Comparison of ENCODE assay signal across 1 cellular context in the genomic region with DNA sequence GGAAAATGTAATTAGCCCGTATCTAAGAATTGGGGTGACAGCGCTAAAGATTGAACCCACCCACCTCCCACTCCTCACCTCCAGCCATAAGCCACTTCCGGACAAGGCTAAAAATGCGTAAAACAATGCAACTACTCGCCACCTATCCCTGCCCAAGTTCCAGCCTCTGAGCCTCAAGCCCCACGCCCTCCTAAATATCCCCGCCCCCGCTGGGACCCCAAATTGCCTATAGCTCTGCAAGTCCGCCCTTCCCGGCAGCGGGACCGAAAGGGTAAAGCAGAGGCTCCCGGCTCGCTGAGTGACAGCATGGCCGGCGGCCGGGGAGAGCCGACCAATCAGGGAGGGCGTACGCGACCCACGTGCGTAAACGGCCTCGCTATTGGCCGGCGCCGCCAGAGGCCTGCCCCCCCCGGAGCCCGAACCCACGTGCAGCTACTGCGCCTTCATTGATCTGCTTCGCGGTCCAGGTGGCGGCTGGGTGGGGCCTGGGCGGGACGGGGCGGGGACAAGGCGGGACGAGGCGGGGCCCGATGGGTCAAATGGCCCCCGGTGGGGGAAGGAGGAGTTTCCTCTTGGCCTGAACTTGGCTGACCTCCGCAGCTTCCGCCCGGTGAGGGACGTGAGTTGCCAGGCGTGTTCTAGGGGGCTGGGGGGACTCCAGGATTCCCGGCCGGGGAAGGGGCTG.
A peak's percentile ranks its signal among the peaks of the same experiment; 100 is the strongest.
TF ChIP-seq lines count a peak whose summit lies in the region.

A gene (plus strand): TSS at position 564 of the 685 bp plus-strand sequence. CDS start 670 bp downstream, outside the sequence.

TF ChIP-seq in H1, 55 proteins besides CTCF, POLR2A, EP300 and RAD21 (continued from another document):
- TF ChIP-seq, protein P1, sequence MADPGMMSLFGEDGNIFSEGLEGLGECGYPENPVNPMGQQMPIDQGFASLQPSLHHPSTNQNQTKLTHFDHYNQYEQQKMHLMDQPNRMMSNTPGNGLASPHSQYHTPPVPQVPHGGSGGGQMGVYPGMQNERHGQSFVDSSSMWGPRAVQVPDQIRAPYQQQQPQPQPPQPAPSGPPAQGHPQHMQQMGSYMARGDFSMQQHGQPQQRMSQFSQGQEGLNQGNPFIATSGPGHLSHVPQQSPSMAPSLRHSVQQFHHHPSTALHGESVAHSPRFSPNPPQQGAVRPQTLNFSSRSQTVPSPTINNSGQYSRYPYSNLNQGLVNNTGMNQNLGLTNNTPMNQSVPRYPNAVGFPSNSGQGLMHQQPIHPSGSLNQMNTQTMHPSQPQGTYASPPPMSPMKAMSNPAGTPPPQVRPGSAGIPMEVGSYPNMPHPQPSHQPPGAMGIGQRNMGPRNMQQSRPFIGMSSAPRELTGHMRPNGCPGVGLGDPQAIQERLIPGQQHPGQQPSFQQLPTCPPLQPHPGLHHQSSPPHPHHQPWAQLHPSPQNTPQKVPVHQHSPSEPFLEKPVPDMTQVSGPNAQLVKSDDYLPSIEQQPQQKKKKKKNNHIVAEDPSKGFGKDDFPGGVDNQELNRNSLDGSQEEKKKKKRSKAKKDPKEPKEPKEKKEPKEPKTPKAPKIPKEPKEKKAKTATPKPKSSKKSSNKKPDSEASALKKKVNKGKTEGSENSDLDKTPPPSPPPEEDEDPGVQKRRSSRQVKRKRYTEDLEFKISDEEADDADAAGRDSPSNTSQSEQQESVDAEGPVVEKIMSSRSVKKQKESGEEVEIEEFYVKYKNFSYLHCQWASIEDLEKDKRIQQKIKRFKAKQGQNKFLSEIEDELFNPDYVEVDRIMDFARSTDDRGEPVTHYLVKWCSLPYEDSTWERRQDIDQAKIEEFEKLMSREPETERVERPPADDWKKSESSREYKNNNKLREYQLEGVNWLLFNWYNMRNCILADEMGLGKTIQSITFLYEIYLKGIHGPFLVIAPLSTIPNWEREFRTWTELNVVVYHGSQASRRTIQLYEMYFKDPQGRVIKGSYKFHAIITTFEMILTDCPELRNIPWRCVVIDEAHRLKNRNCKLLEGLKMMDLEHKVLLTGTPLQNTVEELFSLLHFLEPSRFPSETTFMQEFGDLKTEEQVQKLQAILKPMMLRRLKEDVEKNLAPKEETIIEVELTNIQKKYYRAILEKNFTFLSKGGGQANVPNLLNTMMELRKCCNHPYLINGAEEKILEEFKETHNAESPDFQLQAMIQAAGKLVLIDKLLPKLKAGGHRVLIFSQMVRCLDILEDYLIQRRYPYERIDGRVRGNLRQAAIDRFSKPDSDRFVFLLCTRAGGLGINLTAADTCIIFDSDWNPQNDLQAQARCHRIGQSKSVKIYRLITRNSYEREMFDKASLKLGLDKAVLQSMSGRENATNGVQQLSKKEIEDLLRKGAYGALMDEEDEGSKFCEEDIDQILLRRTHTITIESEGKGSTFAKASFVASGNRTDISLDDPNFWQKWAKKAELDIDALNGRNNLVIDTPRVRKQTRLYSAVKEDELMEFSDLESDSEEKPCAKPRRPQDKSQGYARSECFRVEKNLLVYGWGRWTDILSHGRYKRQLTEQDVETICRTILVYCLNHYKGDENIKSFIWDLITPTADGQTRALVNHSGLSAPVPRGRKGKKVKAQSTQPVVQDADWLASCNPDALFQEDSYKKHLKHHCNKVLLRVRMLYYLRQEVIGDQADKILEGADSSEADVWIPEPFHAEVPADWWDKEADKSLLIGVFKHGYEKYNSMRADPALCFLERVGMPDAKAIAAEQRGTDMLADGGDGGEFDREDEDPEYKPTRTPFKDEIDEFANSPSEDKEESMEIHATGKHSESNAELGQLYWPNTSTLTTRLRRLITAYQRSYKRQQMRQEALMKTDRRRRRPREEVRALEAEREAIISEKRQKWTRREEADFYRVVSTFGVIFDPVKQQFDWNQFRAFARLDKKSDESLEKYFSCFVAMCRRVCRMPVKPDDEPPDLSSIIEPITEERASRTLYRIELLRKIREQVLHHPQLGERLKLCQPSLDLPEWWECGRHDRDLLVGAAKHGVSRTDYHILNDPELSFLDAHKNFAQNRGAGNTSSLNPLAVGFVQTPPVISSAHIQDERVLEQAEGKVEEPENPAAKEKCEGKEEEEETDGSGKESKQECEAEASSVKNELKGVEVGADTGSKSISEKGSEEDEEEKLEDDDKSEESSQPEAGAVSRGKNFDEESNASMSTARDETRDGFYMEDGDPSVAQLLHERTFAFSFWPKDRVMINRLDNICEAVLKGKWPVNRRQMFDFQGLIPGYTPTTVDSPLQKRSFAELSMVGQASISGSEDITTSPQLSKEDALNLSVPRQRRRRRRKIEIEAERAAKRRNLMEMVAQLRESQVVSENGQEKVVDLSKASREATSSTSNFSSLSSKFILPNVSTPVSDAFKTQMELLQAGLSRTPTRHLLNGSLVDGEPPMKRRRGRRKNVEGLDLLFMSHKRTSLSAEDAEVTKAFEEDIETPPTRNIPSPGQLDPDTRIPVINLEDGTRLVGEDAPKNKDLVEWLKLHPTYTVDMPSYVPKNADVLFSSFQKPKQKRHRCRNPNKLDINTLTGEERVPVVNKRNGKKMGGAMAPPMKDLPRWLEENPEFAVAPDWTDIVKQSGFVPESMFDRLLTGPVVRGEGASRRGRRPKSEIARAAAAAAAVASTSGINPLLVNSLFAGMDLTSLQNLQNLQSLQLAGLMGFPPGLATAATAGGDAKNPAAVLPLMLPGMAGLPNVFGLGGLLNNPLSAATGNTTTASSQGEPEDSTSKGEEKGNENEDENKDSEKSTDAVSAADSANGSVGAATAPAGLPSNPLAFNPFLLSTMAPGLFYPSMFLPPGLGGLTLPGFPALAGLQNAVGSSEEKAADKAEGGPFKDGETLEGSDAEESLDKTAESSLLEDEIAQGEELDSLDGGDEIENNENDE (IDR thresholded peaks at IDR 0.05; ENCODE audit: insufficient replicate concordance, low read length): no peak
- no peak for TF ChIP-seq TAF1 (IDR thresholded peaks at IDR 0.05; ENCODE audit: low read depth, low read length)
- TF ChIP-seq, protein P2, sequence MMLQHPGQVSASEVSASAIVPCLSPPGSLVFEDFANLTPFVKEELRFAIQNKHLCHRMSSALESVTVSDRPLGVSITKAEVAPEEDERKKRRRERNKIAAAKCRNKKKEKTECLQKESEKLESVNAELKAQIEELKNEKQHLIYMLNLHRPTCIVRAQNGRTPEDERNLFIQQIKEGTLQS (IDR thresholded peaks at IDR 0.05; ENCODE audit: insufficient read depth, low read depth, low read length): 0 out of 2 replicates have a peak, but pooled peaks have one; percentile 27
- TF ChIP-seq YY1 (IDR thresholded peaks at IDR 0.05; ENCODE audit: low read depth, low read length): no peak
- no peak for TF ChIP-seq CREB1 (IDR thresholded peaks at IDR 0.05)
- TF ChIP-seq CHD2 (IDR thresholded peaks at IDR 0.05; ENCODE audit: low read length): peak; percentile 76
- 0 out of 4 replicates have a peak, but pooled peaks of 1 of the 2 experiments have one; percentile 51 for TF ChIP-seq SIN3A (conservative IDR thresholded peaks at IDR 0.05 in 1 of 2, IDR thresholded peaks at IDR 0.05 in 1 of 2; ENCODE audit: low read depth in 1 of 2, low read length in 2 of 2)
- no peak for TF ChIP-seq RBBP5 (IDR thresholded peaks at IDR 0.05; ENCODE audit: borderline replicate concordance, low read depth, low read length)
- TF ChIP-seq POLR2AphosphoS5 (IDR thresholded peaks at IDR 0.05; ENCODE audit: low read depth, low read length): no peak
- no peak for TF ChIP-seq TAF7 (optimal IDR thresholded peaks at IDR 0.05; ENCODE audit: borderline replicate concordance, low read depth, low read length)
- TF ChIP-seq SIRT6 (IDR thresholded peaks at IDR 0.05; ENCODE audit: low read length): no peak
- no peak for TF ChIP-seq EZH2 (IDR thresholded peaks at IDR 0.05; ENCODE audit: low read depth, low read length, severe bottlenecking)
- TF ChIP-seq ASH2L (IDR thresholded peaks at IDR 0.05; ENCODE audit: low read length): no peak
- no peak for TF ChIP-seq CBX8 (IDR thresholded peaks at IDR 0.05; ENCODE audit: borderline replicate concordance, low read depth, low read length)
- no peak for TF ChIP-seq RNF2 (IDR thresholded peaks at IDR 0.05; ENCODE audit: borderline replicate concordance, low read depth, low read length, missing control alignments, poor library complexity, severe bottlenecking)
- no peak for TF ChIP-seq NANOG (IDR thresholded peaks at IDR 0.05; ENCODE audit: insufficient read depth, low read depth, low read length, poor library complexity, severe bottlenecking)
- no peak for TF ChIP-seq HDAC2 (IDR thresholded peaks at IDR 0.05; ENCODE audit: borderline replicate concordance in 1 of 2, low read depth in 2 of 2, low read length in 2 of 2)
- TF ChIP-seq, protein P3, sequence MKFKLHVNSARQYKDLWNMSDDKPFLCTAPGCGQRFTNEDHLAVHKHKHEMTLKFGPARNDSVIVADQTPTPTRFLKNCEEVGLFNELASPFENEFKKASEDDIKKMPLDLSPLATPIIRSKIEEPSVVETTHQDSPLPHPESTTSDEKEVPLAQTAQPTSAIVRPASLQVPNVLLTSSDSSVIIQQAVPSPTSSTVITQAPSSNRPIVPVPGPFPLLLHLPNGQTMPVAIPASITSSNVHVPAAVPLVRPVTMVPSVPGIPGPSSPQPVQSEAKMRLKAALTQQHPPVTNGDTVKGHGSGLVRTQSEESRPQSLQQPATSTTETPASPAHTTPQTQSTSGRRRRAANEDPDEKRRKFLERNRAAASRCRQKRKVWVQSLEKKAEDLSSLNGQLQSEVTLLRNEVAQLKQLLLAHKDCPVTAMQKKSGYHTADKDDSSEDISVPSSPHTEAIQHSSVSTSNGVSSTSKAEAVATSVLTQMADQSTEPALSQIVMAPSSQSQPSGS (IDR thresholded peaks at IDR 0.05; ENCODE audit: low read length): no peak
- no peak for TF ChIP-seq KDM5A (IDR thresholded peaks at IDR 0.05; ENCODE audit: low read length)
- no peak for TF ChIP-seq GTF2F1 (IDR thresholded peaks at IDR 0.05; ENCODE audit: borderline replicate concordance, low read depth, low read length)
- no peak for TF ChIP-seq BRCA1 (IDR thresholded peaks at IDR 0.05; ENCODE audit: low read depth, low read length)
- TF ChIP-seq HDAC6 (IDR thresholded peaks at IDR 0.05; ENCODE audit: low read depth, low read length): no peak
- TF ChIP-seq ZNF274 (IDR thresholded peaks at IDR 0.05; ENCODE audit: borderline replicate concordance, extremely low read depth, low read length): no peak
- no peak for TF ChIP-seq RXRA (IDR thresholded peaks at IDR 0.05; ENCODE audit: insufficient read depth, low read depth, low read length)
- no peak for TF ChIP-seq TBP (IDR thresholded peaks at IDR 0.05; ENCODE audit: low read depth, low read length)
- TF ChIP-seq NRF1 (IDR thresholded peaks at IDR 0.05; ENCODE audit: low read depth, low read length): no peak
- TF ChIP-seq CBX5 (IDR thresholded peaks at IDR 0.05; ENCODE audit: low read depth, low read length): no peak
- no peak for TF ChIP-seq FOSL1 (IDR thresholded peaks at IDR 0.05; ENCODE audit: insufficient read depth, low read depth, low read length)
- no peak for TF ChIP-seq JUN (IDR thresholded peaks at IDR 0.05; ENCODE audit: low read depth, low read length)
- TF ChIP-seq BCL11A (IDR thresholded peaks at IDR 0.05; ENCODE audit: low read depth in 2 of 2, low read length in 2 of 2): no peak
- TF ChIP-seq BACH1 (IDR thresholded peaks at IDR 0.05; ENCODE audit: low read length): peak; percentile 56; the same call in 1 of the 2 replicates
- TF ChIP-seq, protein P4, sequence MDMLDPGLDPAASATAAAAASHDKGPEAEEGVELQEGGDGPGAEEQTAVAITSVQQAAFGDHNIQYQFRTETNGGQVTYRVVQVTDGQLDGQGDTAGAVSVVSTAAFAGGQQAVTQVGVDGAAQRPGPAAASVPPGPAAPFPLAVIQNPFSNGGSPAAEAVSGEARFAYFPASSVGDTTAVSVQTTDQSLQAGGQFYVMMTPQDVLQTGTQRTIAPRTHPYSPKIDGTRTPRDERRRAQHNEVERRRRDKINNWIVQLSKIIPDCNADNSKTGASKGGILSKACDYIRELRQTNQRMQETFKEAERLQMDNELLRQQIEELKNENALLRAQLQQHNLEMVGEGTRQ (IDR thresholded peaks at IDR 0.05; ENCODE audit: low read length): peak; percentile 82
- TF ChIP-seq RFX5 (IDR thresholded peaks at IDR 0.05; ENCODE audit: borderline replicate concordance, low read depth, low read length): no peak
- no peak for TF ChIP-seq CEBPB (IDR thresholded peaks at IDR 0.05; ENCODE audit: low read depth, low read length)
- no peak for TF ChIP-seq POU5F1 (IDR thresholded peaks at IDR 0.05; ENCODE audit: low read depth, low read length)
- TF ChIP-seq TCF12 (IDR thresholded peaks at IDR 0.05; ENCODE audit: low read depth, low read length): 0 out of 2 replicates have a peak, but pooled peaks have one; percentile 23
- TF ChIP-seq PHF8 (conservative IDR thresholded peaks at IDR 0.05; ENCODE audit: low read depth, low read length): no peak
- TF ChIP-seq SP4 (IDR thresholded peaks at IDR 0.05; ENCODE audit: low read length): no peak
- no peak for TF ChIP-seq KDM1A (IDR thresholded peaks at IDR 0.05; ENCODE audit: borderline replicate concordance, low read length)
- no peak for TF ChIP-seq SAP30 (IDR thresholded peaks at IDR 0.05; ENCODE audit: insufficient read depth, insufficient replicate concordance, low read length)
- no peak for TF ChIP-seq CTBP2 (IDR thresholded peaks at IDR 0.05; ENCODE audit: borderline replicate concordance, insufficient read depth, insufficient read length, low read length)
- no peak for TF ChIP-seq SRF (IDR thresholded peaks at IDR 0.05; ENCODE audit: low read depth, low read length)
- no peak for TF ChIP-seq CHD1 (IDR thresholded peaks at IDR 0.05; ENCODE audit: low read depth, low read length)
- TF ChIP-seq SIX5 (IDR thresholded peaks at IDR 0.05; ENCODE audit: low read depth, low read length): no peak
- peak; percentile 89 for TF ChIP-seq SP1 (IDR thresholded peaks at IDR 0.05; ENCODE audit: low read depth, low read length)
- TF ChIP-seq SUZ12 (IDR thresholded peaks at IDR 0.05; ENCODE audit: low read length): no peak
- no peak for TF ChIP-seq SP2 (IDR thresholded peaks at IDR 0.05; ENCODE audit: low read length)
- TF ChIP-seq JUND (IDR thresholded peaks at IDR 0.05; ENCODE audit: low read length): no peak
- TF ChIP-seq KDM4A (IDR thresholded peaks at IDR 0.05; ENCODE audit: low read depth, low read length, severe bottlenecking): no peak
- TF ChIP-seq EGR1 (IDR thresholded peaks at IDR 0.05; ENCODE audit: borderline replicate concordance, low read depth, low read length): peak; percentile 31; the same call in 1 of the 2 replicates
- no peak for TF ChIP-seq GABPA (IDR thresholded peaks at IDR 0.05; ENCODE audit: borderline replicate concordance, insufficient read depth, low read length)
- no peak for TF ChIP-seq MAFK (IDR thresholded peaks at IDR 0.05; ENCODE audit: low read depth, low read length)
- TF ChIP-seq, protein P5, sequence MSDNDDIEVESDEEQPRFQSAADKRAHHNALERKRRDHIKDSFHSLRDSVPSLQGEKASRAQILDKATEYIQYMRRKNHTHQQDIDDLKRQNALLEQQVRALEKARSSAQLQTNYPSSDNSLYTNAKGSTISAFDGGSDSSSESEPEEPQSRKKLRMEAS (IDR thresholded peaks at IDR 0.05): peak; percentile 79
